In the genomic region with DNA sequence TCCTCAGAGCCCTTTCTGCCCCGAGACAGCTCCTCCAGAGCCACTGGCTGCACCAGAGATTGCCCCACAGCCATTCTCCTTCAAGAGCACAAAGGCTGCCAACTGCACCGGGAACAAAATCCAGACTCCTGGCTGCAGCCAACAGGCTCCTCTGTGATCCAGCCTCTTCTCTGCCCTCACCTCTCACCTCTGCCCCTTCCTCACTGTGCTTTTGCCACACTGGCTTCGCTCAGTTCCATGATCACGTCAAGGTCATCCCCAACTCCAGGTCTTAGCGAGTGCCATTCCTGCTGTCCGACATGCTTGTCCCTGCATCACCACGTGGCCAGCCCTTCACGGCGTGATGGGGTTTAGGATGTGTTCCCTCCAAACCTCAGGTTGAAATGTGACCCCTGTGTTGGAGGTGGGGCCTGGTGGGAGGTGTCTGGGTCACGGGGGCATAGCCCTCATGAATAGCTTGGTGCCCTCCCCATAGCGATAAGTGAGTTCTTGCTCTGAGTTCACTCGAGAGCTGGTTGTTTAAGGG, we compare ENCODE assay signal across 24 cellular contexts.
DNase-seq lines count a peak whose midpoint lies in the region; ATAC-seq and TF ChIP-seq lines count a peak whose summit lies in the region.
"Had no signal": no experiment of that assay in that cellular context is flagged by ENCODE, and none has a peak within 500 bp of the region (broad histone marks: within the 10 kb centered on the region; RNA-seq: fewer than 3 reads in every experiment).

No MANE protein-coding gene starts in this region.

- H3K4me3 ChIP-seq in SJSA1 (no peak overlapping the region), neuronal stem cell (ENCODE audit: low read length in 2 of 2) (peak overlapping the region in 1 of 2 donors; percentile 23), PC-9 (no peak overlapping the region), SK-N-SH (ENCODE audit: low read depth in 2 of 2, low read length in 1 of 2) (no peak overlapping the region)
- H3K4me3 ChIP-seq: A549; BLaER1 treated with 17β-estradiol and CSF1 and Interleukin-3, amounts not matched to agents 10 nM and 100 nM; GM12878; GM23248 had no signal

- H3K27me3 ChIP-seq in SJSA1 (replicated peaks) (peaks cover 81% of the 10 kb centered on the region), neuronal stem cell (ENCODE audit: control insufficient read depth in 3 of 3, insufficient read depth in 3 of 3, low read depth in 1 of 3, low read length in 3 of 3) (peaks cover 0 to 15% (median 0%) of the 10 kb centered on the region in 3 experiments), PC-9 (ENCODE audit: insufficient read depth, low read depth) (peaks cover 70% of the 10 kb centered on the region), SK-N-SH (ENCODE audit: insufficient read depth) (no peaks in the 10 kb centered on the region)
- H3K27me3 ChIP-seq: BE2C; BLaER1 treated with 17β-estradiol and CSF1 and Interleukin-3, amounts not matched to agents 10 nM and 100 nM had no signal

- H3K14ac ChIP-seq in neuronal stem cell (ENCODE audit: low read length) = no peak overlapping the region

- POLR2A ChIA-PET in PC-9 (lab: Charles Lee; ENCODE audit: unreplicated experiment) (no interaction called here), SK-N-SH (lab: Yijun Ruan, JAX) (no interaction called here)

- no peaks in the 10 kb centered on the region for H3K27me3 Mint-ChIP-seq in chondrocyte (ENCODE audit: low read depth)
- H3K27me3 Mint-ChIP-seq: CD4-positive, alpha-beta T cell had no signal

- DNase-seq in SJSA1 (ENCODE audit: low read depth in 1 of 2, low spot score in 2 of 2) = peak; percentile 65 to 91
- DNase-seq in chondrocyte (ENCODE audit: low spot score) = peak; percentile 63
- DNase-seq in neuronal stem cell (ENCODE audit: low spot score) = no peak
- no peak for DNase-seq in PC-9
- no peak for DNase-seq in SK-N-SH
- DNase-seq: 8988T; ACHN; AML-193; BE2C; CD4-positive, alpha-beta T cell; CD8-positive, alpha-beta memory T cell; DMS 273 treated with DMSO at 0.1 percent for 48 hours; DMS79; EL; GDM1; GM23248; H9 had no signal

- BruUV-seq in PC-9 (replicated peaks; lab: Mats Ljungman, UMichigan) = no TSS peak

- no peaks in the 10 kb centered on the region for H4K20me1 ChIP-seq in PC-9 (ENCODE audit: insufficient read depth)
- H4K20me1 ChIP-seq in SK-N-SH (ENCODE audit: insufficient read depth) = no peaks in the 10 kb centered on the region
- H4K20me1 ChIP-seq: BLaER1 treated with 17β-estradiol and CSF1 and Interleukin-3, amounts not matched to agents 10 nM and 100 nM had no signal

- no peaks in the 10 kb centered on the region for H3K9me3 Mint-ChIP-seq in chondrocyte (ENCODE audit: low read depth)
- H3K9me3 Mint-ChIP-seq: CD4-positive, alpha-beta T cell had no signal

- H2AFZ ChIP-seq in neuronal stem cell (ENCODE audit: low read length) = no peak overlapping the region
- H2AFZ ChIP-seq in PC-9 = no peak overlapping the region
- H2AFZ ChIP-seq in SK-N-SH (ENCODE audit: low read depth) = no peak overlapping the region
- H2AFZ ChIP-seq: GM23248 had no signal

- H2BK5ac ChIP-seq in neuronal stem cell (ENCODE audit: low read length) = no peak overlapping the region

- H4K8ac ChIP-seq in neuronal stem cell (ENCODE audit: low read depth, low read length) = no peak overlapping the region

- H3K23ac ChIP-seq in neuronal stem cell (ENCODE audit: low read depth, low read length, poor library complexity) = peak overlapping the region; percentile 18

- no CpG with 5 or more reads among the region's 12 CpGs for WGBS in neuronal stem cell (ENCODE audit: extremely low coverage in 2 of 2, insufficient read length in 2 of 2, insufficient replicate concordance in 1 of 2), 2 donors
- whole genome bisulfite sequencing in SK-N-SH (ENCODE audit: low lambda C conversion rate) = 55% methylated on average over 12 of the region's 12 CpGs

- H3K4me1 Mint-ChIP-seq in chondrocyte (ENCODE audit: low read depth) = no peaks in the 10 kb centered on the region
- H3K4me1 Mint-ChIP-seq: CD14-positive monocyte; CD8-positive, alpha-beta memory T cell had no signal

- no peak overlapping the region for H3K27ac Mint-ChIP-seq in chondrocyte (ENCODE audit: unreplicated experiment)
- H3K27ac Mint-ChIP-seq: CD14-positive monocyte; CD4-positive, alpha-beta T cell; CD8-positive, alpha-beta memory T cell; H9 had no signal

- H2BK12ac ChIP-seq in neuronal stem cell (ENCODE audit: low read length) = no peak overlapping the region

- no peak overlapping the region for H3K4me3 Mint-ChIP-seq in chondrocyte (ENCODE audit: unreplicated experiment)
- H3K4me3 Mint-ChIP-seq: CD14-positive monocyte; CD4-positive, alpha-beta T cell; CD8-positive, alpha-beta memory T cell; H9 had no signal

- H3K79me2 ChIP-seq in PC-9 (ENCODE audit: low read depth) (no peaks in the 10 kb centered on the region), SK-N-SH (ENCODE audit: insufficient read depth) (no peaks in the 10 kb centered on the region)

- H3K4ac ChIP-seq in neuronal stem cell (ENCODE audit: low read length) = no peak overlapping the region

- no peak overlapping the region for H2BK120ac ChIP-seq in neuronal stem cell (ENCODE audit: low read depth, low read length)

- H3K36me3 ChIP-seq in SJSA1 = no peaks in the 10 kb centered on the region
- no peaks in the 10 kb centered on the region for H3K36me3 ChIP-seq in neuronal stem cell (replicated peaks in 1 of 2; ENCODE audit: control insufficient read depth in 2 of 2, insufficient read depth in 2 of 2, low read length in 2 of 2)
- H3K36me3 ChIP-seq in PC-9 (ENCODE audit: low read depth) = no peaks in the 10 kb centered on the region
- H3K36me3 ChIP-seq in SK-N-SH (replicated peaks in 1 of 2; ENCODE audit: control insufficient read depth in 1 of 2, insufficient read depth in 2 of 2, low read length in 1 of 2) = no peaks in the 10 kb centered on the region
- H3K36me3 ChIP-seq: BLaER1 treated with 17β-estradiol and CSF1 and Interleukin-3, amounts not matched to agents 10 nM and 100 nM had no signal

- CTCF ChIA-PET in PC-9 (lab: Charles Lee) (no interaction called here), SK-N-SH (lab: Yijun Ruan, JAX) (no interaction called here)

- H3K27ac ChIP-seq in SJSA1 (no peak overlapping the region), neuronal stem cell (replicated peaks; ENCODE audit: low read length) (no peak overlapping the region), temporal lobe (ENCODE audit: low read depth, low read length) (peak overlapping the region; percentile 25), PC-9 (no peak overlapping the region), SK-N-SH (ENCODE audit: low read depth in 2 of 2, low read length in 1 of 2) (no peak overlapping the region)
- H3K27ac ChIP-seq: A549; BLaER1 treated with 17β-estradiol and CSF1 and Interleukin-3, amounts not matched to agents 10 nM and 100 nM; GM23248 had no signal

- H3K18ac ChIP-seq in neuronal stem cell (ENCODE audit: low read length) = peak overlapping the region; percentile 35

- H4K91ac ChIP-seq in neuronal stem cell (ENCODE audit: low read depth, low read length, poor library complexity) = no peak overlapping the region

- H3K4me2 ChIP-seq in neuronal stem cell (ENCODE audit: insufficient read depth, low read length, poor library complexity, severe bottlenecking) (no peak overlapping the region), PC-9 (no peak overlapping the region), SK-N-SH (no peak overlapping the region)
- H3K4me2 ChIP-seq: A549; BLaER1 treated with 17β-estradiol and CSF1 and Interleukin-3, amounts not matched to agents 10 nM and 100 nM had no signal

- TF ChIP-seq EP300 in SK-N-SH (IDR thresholded peaks at IDR 0.05; ENCODE audit: borderline replicate concordance in 1 of 2, low read depth in 1 of 2, low read length in 1 of 2) = no peak

- H3K9me2 ChIP-seq in PC-9 (ENCODE audit: insufficient read depth) (no peaks in the 10 kb centered on the region), SK-N-SH (no peaks in the 10 kb centered on the region)

- no peaks in the 10 kb centered on the region for H3F3A ChIP-seq in PC-9 (ENCODE audit: insufficient read depth, low read depth)
- no peaks in the 10 kb centered on the region for H3F3A ChIP-seq in SK-N-SH (replicated peaks; ENCODE audit: insufficient read depth)

- TF ChIP-seq CTCF in chondrocyte (IDR thresholded peaks at IDR 0.05) (no peak), PC-9 (conservative IDR thresholded peaks at IDR 0.05) (no peak), SK-N-SH (IDR thresholded peaks at IDR 0.05) (no peak)

- H3K4me1 ChIP-seq in SJSA1 (replicated peaks) = no peaks in the 10 kb centered on the region
- H3K4me1 ChIP-seq in neuronal stem cell (ENCODE audit: control insufficient read depth in 2 of 2, insufficient read depth in 1 of 2, low read depth in 1 of 2, low read length in 2 of 2) = peaks cover 0 to 11% of the 10 kb centered on the region in 2 donors
- H3K4me1 ChIP-seq in PC-9 (replicated peaks; ENCODE audit: insufficient read depth) = no peaks in the 10 kb centered on the region
- no peaks in the 10 kb centered on the region; a peak in 1 of 4 replicates for H3K4me1 ChIP-seq in SK-N-SH (ENCODE audit: control insufficient read depth in 1 of 2, insufficient read depth in 2 of 2, low read depth in 1 of 2, low read length in 1 of 2)
- H3K4me1 ChIP-seq: A549 had no signal

- TF ChIP-seq RAD21 in SK-N-SH (IDR thresholded peaks at IDR 0.05; ENCODE audit: low read length) = no peak

- no peak overlapping the region for H2AK5ac ChIP-seq in neuronal stem cell (ENCODE audit: low read depth, low read length)

- no peaks in the 10 kb centered on the region for H3K36me3 Mint-ChIP-seq in chondrocyte (ENCODE audit: low read depth)
- H3K36me3 Mint-ChIP-seq: CD14-positive monocyte; CD8-positive, alpha-beta memory T cell had no signal

- H2BK15ac ChIP-seq in neuronal stem cell (ENCODE audit: low read length) = peak overlapping the region; percentile 21

- no peak for ATAC-seq in HG02981 (IDR thresholded peaks at IDR 0.05; ENCODE audit: unreplicated experiment)
- ATAC-seq: A549, GM12878, HCT116 had no signal

- H3K9me3 ChIP-seq in SJSA1 (replicated peaks) (peaks cover 44% of the 10 kb centered on the region), neuronal stem cell (replicated peaks in 1 of 2; ENCODE audit: control insufficient read depth in 2 of 2, insufficient read depth in 1 of 2, low read depth in 1 of 2, low read length in 2 of 2) (peaks cover 0 to 3% of the 10 kb centered on the region in 2 donors), PC-9 (ENCODE audit: insufficient read depth, low read depth) (no peaks in the 10 kb centered on the region), SK-N-SH (no peaks in the 10 kb centered on the region)
- H3K9me3 ChIP-seq: A549; BE2C; BLaER1 treated with 17β-estradiol and CSF1 and Interleukin-3, amounts not matched to agents 10 nM and 100 nM had no signal

- intact Hi-C loops in PC-9 (cut with micrococcal nuclease; ENCODE audit: unreplicated experiment) = no loop called here

- H3K9ac ChIP-seq in neuronal stem cell (ENCODE audit: low read depth, low read length, poor library complexity) (no peak overlapping the region), SK-N-SH (no peak overlapping the region)
- H3K9ac ChIP-seq: BLaER1 treated with 17β-estradiol and CSF1 and Interleukin-3, amounts not matched to agents 10 nM and 100 nM; GM23248 had no signal

- no peaks in the 10 kb centered on the region for H3K79me1 ChIP-seq in neuronal stem cell (ENCODE audit: low read depth, low read length)

TF ChIP-seq in SK-N-SH, 30 proteins besides CTCF, POLR2A, EP300 and RAD21 (continues in another document):
- TF ChIP-seq, protein P1, sequence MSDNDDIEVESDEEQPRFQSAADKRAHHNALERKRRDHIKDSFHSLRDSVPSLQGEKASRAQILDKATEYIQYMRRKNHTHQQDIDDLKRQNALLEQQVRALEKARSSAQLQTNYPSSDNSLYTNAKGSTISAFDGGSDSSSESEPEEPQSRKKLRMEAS (IDR thresholded peaks at IDR 0.05; ENCODE audit: low read depth) = no peak

Comparison
In these comparisons a context has a peak if more than half of its experiments do, and no peak if none do; other contexts are left out.
1. DNase-seq: peak in SJSA1 (2 of 2) and chondrocyte (single experiment); none in neuronal stem cell (single experiment), PC-9 (0 of 2) and SK-N-SH (single experiment).